Comparison of ENCODE assay signal across 17 cellular contexts in genomic region chr18:77811510-77811909, GRCh38.
DNase-seq lines count a peak whose midpoint lies in the region; ATAC-seq, FAIRE-seq and TF ChIP-seq lines count a peak whose summit lies in the region.
"Had no signal": no experiment of that assay in that cellular context is flagged by ENCODE, and none has a peak within 500 bp of the region (broad histone marks: within the 10 kb centered on the region; RNA-seq: fewer than 3 reads in every experiment).

No MANE protein-coding gene starts in this region.

- no peaks in the 10 kb centered on the region for H3K36me3 ChIP-seq in right lobe of liver
- H3K36me3 ChIP-seq in HepG2 (replicated peaks in 1 of 2; ENCODE audit: control insufficient read depth in 1 of 2, insufficient read depth in 2 of 2, low read length in 2 of 2): no peaks in the 10 kb centered on the region

- intact Hi-C loops in right lobe of liver (cut with DNase I): no loop called here
- intact Hi-C loops in HepG2 (cut with micrococcal nuclease; ENCODE audit: unreplicated experiment): no loop called here
- intact Hi-C loops in left ventricle myocardium superior (cut with micrococcal nuclease): no loop called here

- no peak for TF ChIP-seq EP300 in HepG2 (IDR thresholded peaks at IDR 0.05; ENCODE audit: low read depth in 2 of 2, low read length in 2 of 2)
- no peak for TF ChIP-seq EP300 in HepG2 (CRISPR knock-in tag; IDR thresholded peaks at IDR 0.05; ENCODE audit: borderline replicate concordance)

- no peak overlapping the region for H3K4me3 Mint-ChIP-seq in activated naive CD8-positive, alpha-beta T cell treated with anti-CD3 and anti-CD28 coated beads, Interleukin-2, amount 50 U/mL, for 24 hours
- H3K4me3 Mint-ChIP-seq: activated CD8-positive, alpha-beta T cell treated with anti-CD3 and anti-CD28 coated beads for 36 hours; endodermal cell had no signal

- H3K36me3 Mint-ChIP-seq in activated naive CD8-positive, alpha-beta T cell treated with anti-CD3 and anti-CD28 coated beads, Interleukin-2, amount 50 U/mL, for 24 hours (ENCODE audit: low read depth): no peaks in the 10 kb centered on the region

- H3K9me3 ChIP-seq in right lobe of liver: no peaks in the 10 kb centered on the region
- H3K9me3 ChIP-seq in HepG2 (ENCODE audit: low read length): peaks cover 13% of the 10 kb centered on the region; the same call in 1 of the 2 replicates
- H3K9me3 ChIP-seq: A549 had no signal

- no peaks in the 10 kb centered on the region for H3K79me2 ChIP-seq in HepG2 (ENCODE audit: insufficient read depth, low read length)

- CTCF ChIA-PET in HepG2 (lab: Yijun Ruan, JAX; ENCODE audit: low intra/inter-chr PET ratio, low total read pairs): no interaction called here

- no peak overlapping the region for H2AFZ ChIP-seq in HepG2 (ENCODE audit: low read length)

- TF ChIP-seq CTCF in right lobe of liver (IDR thresholded peaks at IDR 0.05) (no peak), HepG2 (CRISPR knock-in tag; IDR thresholded peaks at IDR 0.05) (no peak)

- no peak for TF ChIP-seq POLR2A in right lobe of liver (IDR thresholded peaks at IDR 0.05)
- no peak for TF ChIP-seq POLR2A in HepG2 (IDR thresholded peaks at IDR 0.05; ENCODE audit: insufficient read depth in 1 of 2, low read depth in 2 of 2, low read length in 2 of 2)

- H3K27me3 ChIP-seq in right lobe of liver (no peaks in the 10 kb centered on the region), HepG2 (ENCODE audit: control insufficient read depth in 1 of 2, insufficient read depth in 2 of 2, low read length in 2 of 2) (no peaks in the 10 kb centered on the region)

- no peaks in the 10 kb centered on the region for H4K20me1 ChIP-seq in HepG2 (ENCODE audit: insufficient read depth, low read length)

- FAIRE-seq in HepG2 (lab: Jason Lieb, UNC): no peak
- FAIRE-seq: A549 had no signal

- no peak overlapping the region for H3K4me2 ChIP-seq in HepG2 (ENCODE audit: low read depth, low read length)
- H3K4me2 ChIP-seq: A549 had no signal

- H3K9ac ChIP-seq in HepG2 (ENCODE audit: insufficient read depth, low read depth, low read length): no peak overlapping the region

- POLR2A ChIA-PET in HepG2 (lab: Yijun Ruan, JAX): no interaction called here

- H3K4me3 ChIP-seq in right lobe of liver: no peak overlapping the region
- no peak overlapping the region for H3K4me3 ChIP-seq in HepG2 (replicated peaks in 1 of 3; ENCODE audit: insufficient read depth in 1 of 3, low read depth in 2 of 3, low read length in 3 of 3)
- H3K4me3 ChIP-seq: A549 had no signal

- H3K9me3 Mint-ChIP-seq in activated naive CD8-positive, alpha-beta T cell treated with anti-CD3 and anti-CD28 coated beads, Interleukin-2, amount 50 U/mL, for 24 hours: peaks cover 6% of the 10 kb centered on the region
- H3K9me3 Mint-ChIP-seq: endodermal cell had no signal

- ATAC-seq in right lobe of liver: peak; percentile 33 to 88 (median 56)
- ATAC-seq in HepG2: no peak
- no peak for ATAC-seq in left ventricle myocardium superior
- ATAC-seq in HG02973 (IDR thresholded peaks at IDR 0.05; ENCODE audit: unreplicated experiment): no peak
- ATAC-seq in activated naive CD8-positive, alpha-beta T cell treated with anti-CD3 and anti-CD28 coated beads, Interleukin-2, amount 50 U/mL, for 24 hours: no peak
- ATAC-seq: A549; activated CD8-positive, alpha-beta T cell treated with anti-CD3 and anti-CD28 coated beads for 36 hours; Right ventricle myocardium inferior had no signal

- no peak overlapping the region for H3K27ac Mint-ChIP-seq in activated naive CD8-positive, alpha-beta T cell treated with anti-CD3 and anti-CD28 coated beads, Interleukin-2, amount 50 U/mL, for 24 hours
- H3K27ac Mint-ChIP-seq: activated CD8-positive, alpha-beta T cell treated with anti-CD3 and anti-CD28 coated beads for 36 hours; endodermal cell had no signal

- 28% methylated on average over 4 of the region's 4 CpGs for WGBS in right lobe of liver (ENCODE audit: insufficient coverage, low coverage, low lambda C conversion rate, missing lambda C conversion rate)
- WGBS in HepG2 (ENCODE audit: low lambda C conversion rate): 4% methylated on average over 4 of the region's 4 CpGs

- in situ Hi-C loops in HepG2 (cut with HindIII; ENCODE audit: extremely low pct_ligation_motif_present, low pct_unique_long_range_greater_than_20kb): no loop called here

- no TSS peak for BruUV-seq in HepG2 (replicated peaks; lab: Mats Ljungman, UMichigan)

- DNase-seq in right lobe of liver (peak in 1 of 3 donors; percentile 59), HepG2 (ENCODE audit: low spot score) (no peak), NCI-H345 (lab: John Stamatoyannopoulos, UW) (peak; percentile 98), SW480 (ENCODE audit: low spot score) (peak; percentile 41), T-helper 9 cell (no peak), left ventricle myocardium superior (no peak)
- no peak for DNase-seq in activated naive CD8-positive, alpha-beta T cell treated with anti-CD3 and anti-CD28 coated beads, Interleukin-2, amount 50 U/mL, for 24 hours
- DNase-seq: activated CD8-positive, alpha-beta T cell treated with anti-CD3 and anti-CD28 coated beads for 36 hours; activated gamma-delta T cell treated with Interleukin-2 at 50 U/mL for 16 hours; Calu3; endodermal cell; IMR-90; NCI-H2227 treated with DMSO at 0.1 percent for 48 hours; stimulated activated CD4-positive, alpha-beta T cell treated with anti-CD3 and anti-CD28 coated beads, Interleukin-12 subunit alpha, Interleukin-12 subunit beta, amount 100 ng/mL, for 4 hours had no signal

- H3K4me1 Mint-ChIP-seq in activated naive CD8-positive, alpha-beta T cell treated with anti-CD3 and anti-CD28 coated beads, Interleukin-2, amount 50 U/mL, for 24 hours: no peaks in the 10 kb centered on the region

- H3K27ac ChIP-seq in right lobe of liver: no peak overlapping the region
- no peak overlapping the region for H3K27ac ChIP-seq in HepG2 (ENCODE audit: extremely low read length, insufficient read depth, low read length)
- H3K27ac ChIP-seq: A549 had no signal

- H3K4me1 ChIP-seq in right lobe of liver: no peaks in the 10 kb centered on the region
- no peaks in the 10 kb centered on the region for H3K4me1 ChIP-seq in HepG2 (ENCODE audit: insufficient read depth, low read length)
- H3K4me1 ChIP-seq: A549 had no signal

- TF ChIP-seq RAD21 in HepG2 (CRISPR knock-in tag; IDR thresholded peaks at IDR 0.05): no peak

- peaks cover 18% of the 10 kb centered on the region for H3K27me3 Mint-ChIP-seq in activated naive CD8-positive, alpha-beta T cell treated with anti-CD3 and anti-CD28 coated beads, Interleukin-2, amount 50 U/mL, for 24 hours

TF ChIP-seq in HepG2, 621 proteins besides CTCF, POLR2A, EP300 and RAD21 (continues in another document):
- TF ChIP-seq NRL (CRISPR knock-in tag; IDR thresholded peaks at IDR 0.05; ENCODE audit: borderline replicate concordance) (no peak), MBNL3 (CRISPR knock-in tag; conservative IDR thresholded peaks at IDR 0.05) (no peak), ZBTB33 (CRISPR knock-in tag; IDR thresholded peaks at IDR 0.05) (no peak), ZFP1 (CRISPR knock-in tag; IDR thresholded peaks at IDR 0.05) (no peak), NAIF1 (CRISPR knock-in tag; IDR thresholded peaks at IDR 0.05; ENCODE audit: borderline replicate concordance) (no peak), KMT2A (CRISPR knock-in tag; IDR thresholded peaks at IDR 0.05) (no peak), ADNP (CRISPR knock-in tag; IDR thresholded peaks at IDR 0.05) (no peak), NPAS2 (CRISPR knock-in tag; IDR thresholded peaks at IDR 0.05; ENCODE audit: borderline replicate concordance) (no peak), JUN (CRISPR knock-in tag; IDR thresholded peaks at IDR 0.05) (no peak), U2AF2 (IDR thresholded peaks at IDR 0.05; ENCODE audit: low read depth, low read length) (no peak), MBD4 (IDR thresholded peaks at IDR 0.05; ENCODE audit: borderline replicate concordance, low read length) (no peak), PHF5A (CRISPR knock-in tag; IDR thresholded peaks at IDR 0.05; ENCODE audit: low read depth, unreplicated experiment) (no peak), RXRB (CRISPR knock-in tag; IDR thresholded peaks at IDR 0.05; ENCODE audit: borderline replicate concordance) (no peak), KDM2A (CRISPR knock-in tag; IDR thresholded peaks at IDR 0.05; ENCODE audit: borderline replicate concordance, low read depth) (no peak), ZNF468 (CRISPR knock-in tag; IDR thresholded peaks at IDR 0.05) (no peak), ZNF775 (CRISPR knock-in tag; IDR thresholded peaks at IDR 0.05; ENCODE audit: borderline replicate concordance) (no peak), NCOA5 (CRISPR knock-in tag; IDR thresholded peaks at IDR 0.05) (no peak)
- TF ChIP-seq, protein P1, sequence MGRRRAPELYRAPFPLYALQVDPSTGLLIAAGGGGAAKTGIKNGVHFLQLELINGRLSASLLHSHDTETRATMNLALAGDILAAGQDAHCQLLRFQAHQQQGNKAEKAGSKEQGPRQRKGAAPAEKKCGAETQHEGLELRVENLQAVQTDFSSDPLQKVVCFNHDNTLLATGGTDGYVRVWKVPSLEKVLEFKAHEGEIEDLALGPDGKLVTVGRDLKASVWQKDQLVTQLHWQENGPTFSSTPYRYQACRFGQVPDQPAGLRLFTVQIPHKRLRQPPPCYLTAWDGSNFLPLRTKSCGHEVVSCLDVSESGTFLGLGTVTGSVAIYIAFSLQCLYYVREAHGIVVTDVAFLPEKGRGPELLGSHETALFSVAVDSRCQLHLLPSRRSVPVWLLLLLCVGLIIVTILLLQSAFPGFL (CRISPR knock-in tag; IDR thresholded peaks at IDR 0.05): no peak

Comparison
In these comparisons a context has a peak if more than half of its experiments do, and no peak if none do; other contexts are left out.
1. ATAC-seq: peak in right lobe of liver (4 of 4); none in HepG2 (single experiment), left ventricle myocardium superior (single experiment), HG02973 (single experiment) and activated naive CD8-positive, alpha-beta T cell treated with anti-CD3 and anti-CD28 coated beads, Interleukin-2, amount 50 U/mL, for 24 hours (single experiment).
2. DNase-seq: peak in NCI-H345 (single experiment) and SW480 (single experiment); none in HepG2 (single experiment), T-helper 9 cell (single experiment), left ventricle myocardium superior (single experiment) and activated naive CD8-positive, alpha-beta T cell treated with anti-CD3 and anti-CD28 coated beads, Interleukin-2, amount 50 U/mL, for 24 hours (single experiment).